9 cellular contexts compared by ENCODE assay signal in the genomic region with DNA sequence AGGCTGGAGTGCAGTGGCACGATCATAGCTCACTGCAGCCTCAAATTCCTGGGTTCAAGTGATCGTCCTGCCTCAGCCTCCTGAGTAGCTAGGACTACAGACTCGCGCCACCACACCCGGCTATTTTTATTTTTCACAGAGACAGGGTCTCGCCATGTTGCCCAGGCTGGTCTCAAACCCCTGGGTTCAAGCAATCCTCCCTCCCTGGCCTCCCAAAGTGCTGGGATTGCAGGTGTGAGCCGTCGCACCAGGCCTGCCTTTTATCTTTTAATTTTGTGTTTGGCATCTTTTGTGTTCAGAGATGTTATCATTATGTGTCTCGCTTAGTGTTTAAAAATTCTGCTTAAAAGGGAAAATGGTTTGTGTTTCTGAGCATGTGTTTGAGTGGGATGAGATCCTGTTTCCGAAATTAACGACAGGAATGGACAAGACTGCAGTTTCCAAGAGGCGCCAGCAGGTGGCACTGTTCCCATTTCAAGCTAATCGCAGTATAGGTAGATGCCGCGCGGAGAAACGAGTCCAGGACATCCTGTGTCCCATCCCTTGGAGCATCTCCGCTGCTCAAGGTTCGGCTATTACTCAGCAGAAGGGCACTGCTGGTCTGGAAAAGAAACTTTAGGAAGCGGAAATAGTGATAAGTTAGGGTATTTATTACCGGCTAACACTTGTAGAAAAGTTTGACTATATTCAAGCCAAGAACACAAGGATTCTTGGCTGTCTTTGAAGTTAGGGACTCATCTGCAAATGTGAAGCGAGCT. TPM values are rescaled to one million over a fixed set of nuclear protein-coding genes. Genes with fewer than 3 reads are reported as not detected.
DNase-seq lines count a peak whose midpoint lies in the region; ATAC-seq lines count a peak whose summit lies in the region.
"Had no signal": no experiment of that assay in that cellular context is flagged by ENCODE, and none has a peak within 500 bp of the region (broad histone marks: within the 10 kb centered on the region; RNA-seq: fewer than 3 reads in every experiment).

No MANE protein-coding gene starts in this region.

- no peaks in the 10 kb centered on the region for H3K9me3 ChIP-seq in CD4-positive, CD25-positive, alpha-beta regulatory T cell (ENCODE audit: control insufficient read depth in 2 of 2, low read length in 2 of 2)
- H3K9me3 ChIP-seq in effector memory CD4-positive, alpha-beta T cell (ENCODE audit: control insufficient read depth, low read length): no peaks in the 10 kb centered on the region

- peaks cover 5% of the 10 kb centered on the region for H3K4me1 ChIP-seq in CD4-positive, CD25-positive, alpha-beta regulatory T cell (ENCODE audit: control insufficient read depth, insufficient read depth, low read length, poor library complexity, severe bottlenecking)
- H3K4me1 ChIP-seq in effector memory CD4-positive, alpha-beta T cell (ENCODE audit: control insufficient read depth, insufficient read depth, low read length, poor library complexity, severe bottlenecking): no peaks in the 10 kb centered on the region

- H3K27me3 Mint-ChIP-seq in CD4-positive, CD25-positive, alpha-beta regulatory T cell: peaks cover 17% of the 10 kb centered on the region
- H3K27me3 Mint-ChIP-seq in memory B cell: peaks cover 5% of the 10 kb centered on the region

- no peaks in the 10 kb centered on the region for H3K9me3 Mint-ChIP-seq in CD4-positive, CD25-positive, alpha-beta regulatory T cell
- no peaks in the 10 kb centered on the region for H3K9me3 Mint-ChIP-seq in memory B cell
- H3K9me3 Mint-ChIP-seq: T-helper 1 cell treated with Interleukin-12 subunit alpha and Interleukin-12 subunit beta and Interleukin-4 antibody, amounts not matched to agents 30 μg/mL and 1 μg/mL, for 36 hours had no signal

- peak overlapping the region; percentile 30 for H3K4me3 ChIP-seq in CD4-positive, CD25-positive, alpha-beta regulatory T cell (ENCODE audit: low read depth, low read length)
- no peak overlapping the region for H3K4me3 ChIP-seq in effector memory CD4-positive, alpha-beta T cell (ENCODE audit: insufficient read depth, low read depth, low read length, poor library complexity, severe bottlenecking)

- peaks cover 0 to 7% (median 3%) of the 10 kb centered on the region in 4 donors for H3K4me1 Mint-ChIP-seq in CD4-positive, CD25-positive, alpha-beta regulatory T cell
- peaks cover 4% of the 10 kb centered on the region for H3K4me1 Mint-ChIP-seq in memory B cell

- peaks cover 1% of the 10 kb centered on the region for H3K27me3 ChIP-seq in CD4-positive, CD25-positive, alpha-beta regulatory T cell (ENCODE audit: control insufficient read depth, insufficient read depth, low read length)
- H3K27me3 ChIP-seq in effector memory CD4-positive, alpha-beta T cell (replicated peaks; ENCODE audit: control insufficient read depth, insufficient read depth, low read length, poor library complexity, severe bottlenecking): no peaks in the 10 kb centered on the region

- H3K36me3 ChIP-seq in CD4-positive, CD25-positive, alpha-beta regulatory T cell (ENCODE audit: control insufficient read depth, insufficient read depth, low read length): no peaks in the 10 kb centered on the region
- no peaks in the 10 kb centered on the region for H3K36me3 ChIP-seq in effector memory CD4-positive, alpha-beta T cell (ENCODE audit: control insufficient read depth, insufficient read depth, low read length)

- no peak overlapping the region for H3K27ac Mint-ChIP-seq in CD4-positive, CD25-positive, alpha-beta regulatory T cell
- H3K27ac Mint-ChIP-seq in memory B cell: no peak overlapping the region
- H3K27ac Mint-ChIP-seq: T-helper 1 cell treated with Interleukin-12 subunit alpha and Interleukin-12 subunit beta and Interleukin-4 antibody, amounts not matched to agents 30 μg/mL and 1 μg/mL, for 36 hours had no signal

- H3K4me3 Mint-ChIP-seq in CD4-positive, CD25-positive, alpha-beta regulatory T cell: peak overlapping the region in 1 of 4 donors; percentile 48
- H3K4me3 Mint-ChIP-seq in memory B cell: no peak overlapping the region
- H3K4me3 Mint-ChIP-seq: T-helper 1 cell treated with Interleukin-12 subunit alpha and Interleukin-12 subunit beta and Interleukin-4 antibody, amounts not matched to agents 30 μg/mL and 1 μg/mL, for 36 hours had no signal

- H3K27ac ChIP-seq in CD4-positive, CD25-positive, alpha-beta regulatory T cell (ENCODE audit: insufficient read depth, low read length, poor library complexity, severe bottlenecking): no peak overlapping the region
- no peak overlapping the region for H3K27ac ChIP-seq in effector memory CD4-positive, alpha-beta T cell (ENCODE audit: insufficient read depth, low read length, poor library complexity, severe bottlenecking)

- peak; percentile 84 to 89 for ATAC-seq in CD4-positive, CD25-positive, alpha-beta regulatory T cell (ENCODE audit: low read depth in 2 of 2)
- ATAC-seq in GM19395 (IDR thresholded peaks at IDR 0.05; ENCODE audit: unreplicated experiment): peak; percentile 87
- peak; percentile 75 for ATAC-seq in HG03521 (IDR thresholded peaks at IDR 0.05; ENCODE audit: unreplicated experiment)
- ATAC-seq in memory B cell (ENCODE audit: low read depth): peak; percentile 88

- peak; percentile 62 to 74 (median 65) for DNase-seq in CD4-positive, CD25-positive, alpha-beta regulatory T cell
- DNase-seq in NCI-H748 (lab: John Stamatoyannopoulos, UW; ENCODE audit: unreplicated experiment) (peak; percentile 80), memory B cell (ENCODE audit: low spot score in 2 of 2) (peak; percentile 71 to 75)
- DNase-seq in activated CD4-positive, alpha-beta T cell treated with anti-CD3 and anti-CD28 coated beads, Interleukin-2, amount 50 U/mL, for 48 hours: peak; percentile 84 to 86
- peak; percentile 46 to 65 (median 51) for DNase-seq in effector memory CD4-positive, alpha-beta T cell
- DNase-seq in stimulated activated CD8-positive, alpha-beta memory T cell treated with anti-CD3 and anti-CD28 coated beads, Interleukin-15, amount 100 ng/mL, for 4 hours (ENCODE audit: low read depth in 2 of 2): peak; percentile 32 to 46

- no peaks in the 10 kb centered on the region for H3K36me3 Mint-ChIP-seq in CD4-positive, CD25-positive, alpha-beta regulatory T cell
- no peaks in the 10 kb centered on the region for H3K36me3 Mint-ChIP-seq in memory B cell

RNA-seq across cellular contexts. Expression of a gene that starts 23.0 kb away (rescaled TPM):
- total RNA-seq in CD4-positive, CD25-positive, alpha-beta regulatory T cell: 9.9 TPM
- 10 to 100 TPM in 2 of 4 donors, 1 to 10 TPM in 2; 7.3 to 15.5 (median 10.1) TPM for polyA plus RNA-seq in CD4-positive, CD25-positive, alpha-beta regulatory T cell
